Comparison of ENCODE assay signal across 7 cellular contexts in the genomic region with DNA sequence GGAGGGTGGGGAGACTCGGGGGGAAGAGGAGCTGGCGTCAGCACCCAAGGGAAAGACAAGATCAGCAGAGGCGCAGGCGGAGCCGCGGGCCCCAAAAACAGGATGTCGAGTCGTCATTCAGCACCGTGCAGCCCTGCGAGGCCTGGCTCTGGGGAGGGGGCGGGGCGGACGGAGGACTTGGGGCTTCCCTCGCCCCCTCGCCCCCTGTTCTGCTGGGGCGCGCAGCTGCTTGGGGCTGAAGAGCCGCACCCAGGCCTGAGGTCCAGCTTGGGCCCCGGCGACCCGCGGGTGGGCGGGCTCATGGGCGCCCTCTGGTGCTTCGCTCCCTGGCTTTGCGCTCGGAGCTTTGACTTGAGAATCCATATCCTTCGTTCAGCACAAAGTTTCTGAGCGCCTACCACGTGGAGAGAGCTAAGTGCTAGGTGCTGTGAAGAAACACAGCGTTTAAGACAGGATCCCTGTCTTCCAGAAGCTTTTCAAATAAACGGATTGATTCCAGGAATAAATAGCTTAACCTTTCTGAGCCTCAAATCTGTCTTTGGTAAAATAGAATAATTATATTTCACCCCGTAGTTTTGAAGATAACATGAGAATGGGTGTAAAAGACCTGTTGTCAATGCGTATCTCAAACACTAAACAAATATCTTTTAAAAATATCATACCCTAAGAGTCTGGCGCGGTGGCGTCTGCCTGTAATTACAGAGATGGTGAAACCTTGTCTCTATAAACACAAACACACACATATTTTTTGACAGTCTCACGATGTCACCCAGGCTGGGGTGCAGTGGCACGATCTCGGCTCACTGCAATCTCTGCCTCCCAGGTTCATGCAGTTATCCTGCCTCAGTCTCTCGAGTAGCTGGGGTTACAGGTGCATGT. TPM values are rescaled to one million over a fixed set of nuclear protein-coding genes. Genes with fewer than 3 reads are reported as not detected.
DNase-seq lines count a peak whose midpoint lies in the region; ATAC-seq, FAIRE-seq and TF ChIP-seq lines count a peak whose summit lies in the region.

No MANE protein-coding gene starts in this region.

- DNase-seq in HCT116 (ENCODE audit: low read depth, low spot score), result peak; percentile 68
- DNase-seq in M059J (ENCODE audit: low read depth), result peak; percentile 85
- peak; percentile 79 to 85 for DNase-seq in SHP77 (lab: John Stamatoyannopoulos, UW)
- peak; percentile 88 for DNase-seq in activated naive CD8-positive, alpha-beta T cell treated with anti-CD3 and anti-CD28 coated beads, Interleukin-2, amount 50 U/mL, for 16 hours (ENCODE audit: low read depth, low spot score)
- DNase-seq in cardiac muscle cell (ENCODE audit: low read depth in 1 of 2, low spot score in 1 of 2), result peak; percentile 90 to 91
- peak; percentile 76 to 91 (median 84) for DNase-seq in pancreas

- H2AFZ ChIP-seq in HCT116 (ENCODE audit: low read depth, low read length, poor library complexity, severe bottlenecking), result peak overlapping the region; percentile 84

- TF ChIP-seq RAD21 in HCT116 (IDR thresholded peaks at IDR 0.05; ENCODE audit: low read depth), result peak; percentile 55

- peak overlapping the region; percentile 83 for H3K9ac ChIP-seq in HCT116 (ENCODE audit: low read length)

- H3K4me3 ChIP-seq in HCT116 (replicated peaks in 1 of 2; ENCODE audit: low read depth in 1 of 2, low read length in 2 of 2) (peak overlapping the region; percentile 67 to 78), cardiac muscle cell (peak overlapping the region; percentile 91), pancreas (peak overlapping the region; percentile 73 to 87 (median 82))

- H4K20me1 ChIP-seq in HCT116 (ENCODE audit: insufficient read depth), result no peaks in the 10 kb centered on the region

- H3K36me3 ChIP-seq in HCT116 (ENCODE audit: control insufficient read depth in 1 of 2, insufficient read depth in 2 of 2, low read length in 2 of 2), result peaks cover 0 to 5% of the 10 kb centered on the region in 2 experiments; a peak in 1 of 4 replicates
- H3K36me3 ChIP-seq in cardiac muscle cell, result no peaks in the 10 kb centered on the region
- H3K36me3 ChIP-seq in pancreas, result no peaks in the 10 kb centered on the region

- TF ChIP-seq POLR2A in HCT116 (IDR thresholded peaks at IDR 0.05; ENCODE audit: borderline replicate concordance, extremely low read depth, insufficient read depth, insufficient read length), result no peak

- H3K4me1 ChIP-seq in HCT116 (ENCODE audit: control insufficient read depth in 1 of 2, insufficient read depth in 2 of 2, low read length in 2 of 2), result peaks cover 14 to 47% of the 10 kb centered on the region in 2 experiments
- H3K4me1 ChIP-seq in cardiac muscle cell (ENCODE audit: low read depth), result peaks cover 4% of the 10 kb centered on the region
- H3K4me1 ChIP-seq in pancreas, result peaks cover 0 to 8% (median 4%) of the 10 kb centered on the region in 3 donors

- 16 to 25% methylated on average over 29 to 41 of the region's 41 CpGs for WGBS in pancreas, 2 donors

- CTCF ChIA-PET in HCT116 (lab: Charles Lee), result interaction anchor here (0.6 to 2.7 kb wide), 14 partner anchors 9 to 433 kb away, joined by 3 to 54 read pairs (median 4); a partner anchor contains a TSS

- peaks cover 39% of the 10 kb centered on the region for H3K79me2 ChIP-seq in HCT116 (ENCODE audit: insufficient read depth, low read length)

- H3K27ac ChIP-seq in HCT116 (ENCODE audit: low read depth, low read length), result peak overlapping the region; percentile 72
- H3K27ac ChIP-seq in cardiac muscle cell, result peak overlapping the region; percentile 75
- H3K27ac ChIP-seq in pancreas, result peak overlapping the region; percentile 89 to 93 (median 92)

- no peak for FAIRE-seq in pancreas (lab: Jason Lieb, UNC)

- ATAC-seq in HCT116 (peak; percentile 77), pancreas (peak; percentile 78 to 89 (median 84))

- RAD21 ChIA-PET in HCT116 (lab: Charles Lee; ENCODE audit: low non-redundant PET in 1 of 2, low total read pairs in 2 of 2, uncharacterized antibody in 2 of 2, unreplicated experiment in 2 of 2), result interaction anchor here (0.6 to 1.1 kb wide), 5 partner anchors 13 to 231 kb away, joined by 3 to 7 read pairs (median 3); no protein-coding TSS in a partner anchor

- H3K4me2 ChIP-seq in HCT116 (ENCODE audit: low read length), result peak overlapping the region; percentile 92

- no peaks in the 10 kb centered on the region for H3K9me2 ChIP-seq in HCT116 (ENCODE audit: insufficient read depth)

- H3K27me3 ChIP-seq in HCT116 (ENCODE audit: insufficient read depth, low read length) (no peaks in the 10 kb centered on the region), cardiac muscle cell (no peaks in the 10 kb centered on the region), pancreas (no peaks in the 10 kb centered on the region)

- POLR2A ChIA-PET in HCT116 (lab: Charles Lee), result interaction anchor here (0.7 to 1.8 kb wide), 4 partner anchors 13 to 231 kb away, joined by 3 to 4 read pairs (median 4); a partner anchor contains a TSS

- BruUV-seq in HCT116 (replicated peaks; lab: Mats Ljungman, UMichigan), result TSS peak; percentile 64

- intact Hi-C loops in HCT116 (cut with micrococcal nuclease), result no loop called here
- intact Hi-C loops in pancreas (cut with DNase I), result no loop called here

- no peaks in the 10 kb centered on the region for H3K9me3 ChIP-seq in HCT116 (ENCODE audit: control insufficient read depth in 1 of 2, insufficient read depth in 1 of 2, low read depth in 1 of 2, low read length in 2 of 2)
- no peaks in the 10 kb centered on the region for H3K9me3 ChIP-seq in cardiac muscle cell (ENCODE audit: low read depth)
- H3K9me3 ChIP-seq in pancreas, result no peaks in the 10 kb centered on the region

- TF ChIP-seq CTCF in GM12874 (IDR thresholded peaks at IDR 0.05; ENCODE audit: insufficient read depth, low read depth, low read length), result peak; percentile 89
- TF ChIP-seq CTCF in HCT116 (IDR thresholded peaks at IDR 0.05 in 2 of 3, conservative IDR thresholded peaks at IDR 0.05 in 1 of 3; ENCODE audit: borderline replicate concordance in 1 of 3, insufficient read depth in 1 of 3, low read depth in 2 of 3, low read length in 2 of 3), result peak; percentile 62 to 73 (median 72); a peak in 5 of 6 replicates
- TF ChIP-seq CTCF in cardiac muscle cell (IDR thresholded peaks at IDR 0.05; ENCODE audit: low read depth, low read length), result peak; percentile 81
- peak; percentile 29 to 70 (median 54) for TF ChIP-seq CTCF in pancreas (IDR thresholded peaks at IDR 0.05)

TF ChIP-seq in HCT116, 20 proteins besides CTCF, POLR2A, EP300 and RAD21 (continues in another document):
- TF ChIP-seq JUND (IDR thresholded peaks at IDR 0.05), result no peak
- TF ChIP-seq, protein P1, sequence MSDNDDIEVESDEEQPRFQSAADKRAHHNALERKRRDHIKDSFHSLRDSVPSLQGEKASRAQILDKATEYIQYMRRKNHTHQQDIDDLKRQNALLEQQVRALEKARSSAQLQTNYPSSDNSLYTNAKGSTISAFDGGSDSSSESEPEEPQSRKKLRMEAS (IDR thresholded peaks at IDR 0.05), result peak; percentile 99
- TF ChIP-seq EZH2phosphoT487 (IDR thresholded peaks at IDR 0.05; ENCODE audit: borderline replicate concordance), result no peak
- peak; percentile 78 for TF ChIP-seq ZFX (IDR thresholded peaks at IDR 0.05)
- no peak for TF ChIP-seq FOSL1 (IDR thresholded peaks at IDR 0.05; ENCODE audit: low read depth)
- peak; percentile 96 for TF ChIP-seq CBX3 (IDR thresholded peaks at IDR 0.05; ENCODE audit: low read depth)
- TF ChIP-seq ZNF274 (IDR thresholded peaks at IDR 0.05; ENCODE audit: low read depth, low read length), result no peak

RNA-seq across cellular contexts. Expression of a gene that starts 0.9 kb away (rescaled TPM):
- 49.1 TPM for total RNA-seq in HCT116 (2021; ENCODE audit: unreplicated experiment)
- 57.6 and 69.9 TPM in 2 replicates for polyA plus RNA-seq in HCT116 (2012)
- total RNA-seq in M059J (2014; rRNA removed; shearing (Covaris generic)), result 46.6 and 67.0 TPM in 2 replicates
- 31.4 and 39.1 TPM in 2 replicates for total RNA-seq in cardiac muscle cell
- 29.2 and 30.1 TPM in 2 replicates for polyA plus RNA-seq in cardiac muscle cell
- 10 to 100 TPM in 5 of 6 donors, 1 to 10 TPM in 1; 9.0 to 27.5 (median 14.0) TPM for total RNA-seq in pancreas
- polyA plus RNA-seq in pancreas, result 10 to 100 TPM; 13.6 to 18.5 TPM

RNA-seq across cellular contexts. Expression of a gene that starts 13.8 kb away (rescaled TPM):
- total RNA-seq in HCT116 (2021; ENCODE audit: unreplicated experiment), result 22.3 TPM
- polyA plus RNA-seq in HCT116 (2012), result 21.8 and 42.9 TPM in 2 replicates
- total RNA-seq in M059J (2014; rRNA removed; shearing (Covaris generic)), result 35.6 and 37.6 TPM in 2 replicates
- 23.1 and 60.0 TPM in 2 replicates for total RNA-seq in cardiac muscle cell
- 16.1 and 33.1 TPM in 2 replicates for polyA plus RNA-seq in cardiac muscle cell
- 10 to 100 TPM; 17.0 to 28.9 (median 20.4) TPM for total RNA-seq in pancreas
- 10 to 100 TPM; 10.2 to 13.3 TPM for polyA plus RNA-seq in pancreas

RNA-seq across cellular contexts. Expression of a gene that starts 33.3 kb away (rescaled TPM):
- total RNA-seq in HCT116 (2021; ENCODE audit: unreplicated experiment), result 30.5 TPM
- polyA plus RNA-seq in HCT116 (2012), result 49.7 and 50.6 TPM in 2 replicates
- total RNA-seq in M059J (2014; rRNA removed; shearing (Covaris generic)), result 12.4 and 13.9 TPM in 2 replicates
- total RNA-seq in cardiac muscle cell, result 13.0 and 18.2 TPM in 2 replicates
- polyA plus RNA-seq in cardiac muscle cell, result 24.9 and 26.7 TPM in 2 replicates
- total RNA-seq in pancreas, result 10 to 100 TPM; 13.5 to 21.4 (median 17.2) TPM
- 10 to 100 TPM; 18.6 to 32.9 TPM for polyA plus RNA-seq in pancreas

RNA-seq across cellular contexts. Expression of a gene that starts 44.3 kb away (rescaled TPM):
- total RNA-seq in HCT116 (2021; ENCODE audit: unreplicated experiment), result 98.4 TPM
- polyA plus RNA-seq in HCT116 (2012), result 80.0 and 82.3 TPM in 2 replicates
- total RNA-seq in M059J (2014; rRNA removed; shearing (Covaris generic)), result 110 and 133 TPM in 2 replicates
- 110 and 142 TPM in 2 replicates for total RNA-seq in cardiac muscle cell
- polyA plus RNA-seq in cardiac muscle cell, result 20.4 and 27.4 TPM in 2 replicates
- 10 to 100 TPM; 21.2 to 38.0 (median 27.0) TPM for total RNA-seq in pancreas
- 10 to 100 TPM; 12.2 to 18.7 TPM for polyA plus RNA-seq in pancreas

Comparison
In these comparisons a context has a peak if more than half of its experiments do, and no peak if none do; other contexts are left out.
1. Peak in every context shown above with its lines: DNase-seq, ATAC-seq, H3K4me3 ChIP-seq and H3K27ac ChIP-seq.